ENCODE assay signal across 20 cellular contexts in the genomic region with DNA sequence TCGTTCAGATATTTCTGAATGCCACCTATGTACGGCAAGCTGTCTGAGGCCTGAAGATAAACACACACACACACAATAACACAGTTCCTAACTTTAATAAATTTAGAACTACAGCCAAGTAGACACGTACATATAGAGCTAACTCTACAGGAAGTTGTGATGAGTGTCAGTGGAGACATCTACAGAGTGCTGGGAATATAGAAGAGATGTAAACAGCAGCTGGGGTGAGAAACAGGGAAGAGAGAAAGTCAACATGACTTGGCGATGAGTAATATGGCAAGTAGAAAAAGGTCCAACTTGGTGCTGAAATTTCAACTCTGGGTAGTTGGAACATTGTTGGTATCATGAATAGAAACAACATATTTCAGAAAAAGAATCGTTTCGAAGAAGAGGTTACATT.
"Had no signal": no experiment of that assay in that cellular context is flagged by ENCODE, and none has a peak within 500 bp of the region (broad histone marks: within the 10 kb centered on the region; RNA-seq: fewer than 3 reads in every experiment).

No MANE protein-coding gene starts in this region.

- H3K27ac ChIP-seq: epithelial cell of prostate, lower lobe of right lung, tibial artery, vagina had no signal

- ATAC-seq: activated T-cell treated with anti-CD3 and anti-CD28 coated beads, Interleukin-2, amount 50 U/mL, for 72 hours; lower lobe of right lung; natural killer cell; right cardiac atrium; stimulated activated memory B cell treated with anti-CD40 and anti-IgM and Interleukin-4, amounts not matched to agents 10 μg/mL and 1 μg/mL and 100 μg/mL, for 72 hours had no signal

- H3K9me3 ChIP-seq: lower lobe of right lung, tibial artery, vagina had no signal

- H3K27me3 ChIP-seq: cardiac muscle cell, tibial artery, vagina had no signal

- H3K4me1 ChIP-seq: lower lobe of right lung, tibial artery, vagina had no signal

- DNase-seq: activated CD4-positive, alpha-beta memory T cell treated with anti-CD3 and anti-CD28 coated beads, Interleukin-2, amount 10 ng/mL, durations not matched to agents 7 days and 5 days; activated CD4-positive, alpha-beta T cell treated with anti-CD3 and anti-CD28 coated beads for 1 hour; activated CD8-positive, alpha-beta memory T cell treated with anti-CD3 and anti-CD28 coated beads, Interleukin-2, amount 50 U/mL, for 4 hours; activated gamma-delta T cell treated with Interleukin-2 at 50 U/mL for 16 hours; activated naive CD8-positive, alpha-beta T cell treated with anti-CD3 and anti-CD28 coated beads for 36 hours; activated T-cell treated with anti-CD3 and anti-CD28 coated beads, Interleukin-2, amount 50 U/mL, for 72 hours; cortex of kidney; effector CD8-positive, alpha-beta T cell; hippocampal formation; kidney glomerular epithelial cell; lower lobe of right lung; natural killer cell; right cardiac atrium; small intestine; T-helper 9 cell; tibial artery had no signal

- H3K4me3 ChIP-seq: cardiac muscle cell, lower lobe of right lung, tibial artery, vagina had no signal

- H3K36me3 ChIP-seq: lower lobe of right lung, tibial artery, vagina had no signal
